ENCODE assay signal across 8 cellular contexts in the genomic region with DNA sequence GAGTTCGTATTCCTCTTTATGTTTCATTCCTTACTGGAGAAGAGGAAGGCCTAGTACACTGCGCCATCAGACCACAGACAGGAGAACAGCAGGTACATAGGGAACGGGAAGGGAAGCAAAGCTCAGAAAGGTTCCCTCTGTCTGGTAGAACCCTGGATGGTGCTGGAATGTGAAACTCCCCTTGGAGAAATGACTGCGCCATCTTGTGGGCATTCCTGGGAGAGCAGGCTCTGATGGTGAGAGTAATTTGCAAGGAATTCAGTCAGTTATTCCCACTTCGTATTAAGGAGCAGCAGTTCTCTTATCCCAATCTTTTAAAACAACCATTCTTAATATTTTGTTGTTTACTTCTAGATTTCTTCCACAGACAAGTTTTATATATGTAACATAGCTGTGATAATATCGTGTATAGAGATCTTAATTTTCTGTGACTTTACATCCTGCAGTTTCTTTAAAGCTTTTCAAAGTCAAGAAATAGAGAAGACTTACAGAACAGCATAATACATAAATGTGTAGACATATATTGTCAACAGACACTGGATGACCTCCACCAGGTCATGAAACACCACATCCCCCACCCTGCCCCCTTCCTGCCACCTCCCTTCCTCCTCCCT.
DNase-seq lines count a peak whose midpoint lies in the region; ATAC-seq and TF ChIP-seq lines count a peak whose summit lies in the region.

No MANE protein-coding gene starts in this region.

- no peak overlapping the region for H3K4me3 Mint-ChIP-seq in Caco-2 (ENCODE audit: unreplicated experiment)

- POLR2A ChIA-PET in Caco-2 (lab: Charles Lee) = interaction anchor here (0.5 kb wide), 1 partner anchor 172 kb away, joined by 10 read pairs; no protein-coding TSS in a partner anchor

- H3K27me3 ChIP-seq in Caco-2 (replicated peaks; ENCODE audit: control insufficient read depth, insufficient read depth, low read length) (no peaks in the 10 kb centered on the region), Peyer's patch (no peaks in the 10 kb centered on the region), transverse colon (peaks cover 13% of the 10 kb centered on the region)

- no peak overlapping the region for H3K27ac ChIP-seq in Peyer's patch
- no peak overlapping the region for H3K27ac ChIP-seq in transverse colon

- peaks cover 2% of the 10 kb centered on the region for H3K9me3 Mint-ChIP-seq in Caco-2 (ENCODE audit: unreplicated experiment)

- ATAC-seq in HG03520 (IDR thresholded peaks at IDR 0.05; ENCODE audit: unreplicated experiment) = no peak

- CTCF ChIA-PET in Caco-2 (lab: Charles Lee) = interaction anchor here (1.0 kb wide), 4 partner anchors 47 to 182 kb away, joined by 3 to 12 read pairs (median 3); no protein-coding TSS in a partner anchor

- H3K36me3 ChIP-seq in Caco-2 (ENCODE audit: control insufficient read depth, insufficient read depth, low read length) = no peaks in the 10 kb centered on the region
- no peaks in the 10 kb centered on the region for H3K36me3 ChIP-seq in Peyer's patch
- H3K36me3 ChIP-seq in transverse colon = no peaks in the 10 kb centered on the region

- TF ChIP-seq CTCF in Caco-2 (IDR thresholded peaks at IDR 0.05; ENCODE audit: insufficient read depth in 1 of 2, low read depth in 1 of 2, low read length in 1 of 2, severe bottlenecking in 1 of 2, unreplicated experiment in 1 of 2) = peak; percentile 82 to 88
- peak; percentile 27 to 74 (median 67) for TF ChIP-seq CTCF in Peyer's patch (IDR thresholded peaks at IDR 0.05)
- peak; percentile 91 for TF ChIP-seq CTCF in fibroblast of villous mesenchyme (IDR thresholded peaks at IDR 0.05; ENCODE audit: insufficient read depth, low read depth, low read length)
- TF ChIP-seq CTCF in transverse colon (IDR thresholded peaks at IDR 0.05) = peak; percentile 72 to 84 (median 76)

- H3K4me1 ChIP-seq in Caco-2 (no peaks in the 10 kb centered on the region), Peyer's patch (no peaks in the 10 kb centered on the region), transverse colon (no peaks in the 10 kb centered on the region)

- no peak for TF ChIP-seq EP300 in transverse colon (IDR thresholded peaks at IDR 0.05; ENCODE audit: low read depth)

- H3K27me3 Mint-ChIP-seq in Caco-2 (ENCODE audit: insufficient read depth, unreplicated experiment) = no peaks in the 10 kb centered on the region

- 0 out of 2 replicates have a peak, but pooled peaks cover under 1% of the 10 kb centered on the region for H3K9me3 ChIP-seq in Caco-2
- H3K9me3 ChIP-seq in Peyer's patch = no peaks in the 10 kb centered on the region
- H3K9me3 ChIP-seq in transverse colon = no peaks in the 10 kb centered on the region

- in situ Hi-C loops in transverse colon (cut with MboI; ENCODE audit: low pct_ligation_motif_present in 1 of 4, low pct_unique_long_range_greater_than_20kb in 1 of 4, low sequenced_read_pairs in 3 of 4) = no loop called here

- no TSS peak for BruUV-seq in Caco-2 (replicated peaks; lab: Mats Ljungman, UMichigan)

- TF ChIP-seq POLR2A in Peyer's patch (IDR thresholded peaks at IDR 0.05) = no peak
- TF ChIP-seq POLR2A in transverse colon (IDR thresholded peaks at IDR 0.05) = no peak

- H3K4me3 ChIP-seq in Caco-2 (ENCODE audit: low read depth, low read length) (no peak overlapping the region), Peyer's patch (no peak overlapping the region), fibroblast of villous mesenchyme (ENCODE audit: low read depth, low read length) (no peak overlapping the region), transverse colon (no peak overlapping the region)

- DNase-seq in Caco-2 (peak; percentile 71 to 82), HuH-7 (ENCODE audit: low spot score) (peak; percentile 93), Peyer's patch (peak; percentile 39 to 87 (median 75)), fibroblast of villous mesenchyme (ENCODE audit: low read depth) (peak; percentile 65), nucleus accumbens (lab: John Stamatoyannopoulos, UW) (peak in 49 of 56 donors; percentile 15 to 95 (median 70)), transverse colon (peak; percentile 72)
- peak; percentile 23 to 54 for DNase-seq in activated T-helper 1 cell treated with anti-CD3 and anti-CD28 coated beads, Interleukin-2, amount 50 U/mL, for 16 hours (ENCODE audit: low read depth in 1 of 2, low spot score in 1 of 2)

- H3K27ac Mint-ChIP-seq in Caco-2 (ENCODE audit: unreplicated experiment) = no peak overlapping the region

- WGBS in transverse colon (ENCODE audit: low coverage in 1 of 2), 2 donors = 16 to 29% methylated on average over 3 to 6 of the region's 6 CpGs

- intact Hi-C loops in Caco-2 (cut with micrococcal nuclease; ENCODE audit: unreplicated experiment) = no loop called here
- intact Hi-C loops in transverse colon (cut with DNase I; ENCODE audit: low total_unique reads) = loop anchor here (5.0 kb wide), 1 partner anchor 123 kb away; no protein-coding TSS in a partner anchor

- H3K36me3 Mint-ChIP-seq in Caco-2 (ENCODE audit: insufficient read depth, unreplicated experiment) = no peaks in the 10 kb centered on the region

- no peaks in the 10 kb centered on the region for H3K4me1 Mint-ChIP-seq in Caco-2 (ENCODE audit: low read depth, unreplicated experiment)

Comparison
In these comparisons a context has a peak if more than half of its experiments do, and no peak if none do; other contexts are left out.
1. DNase-seq: peak in every context shown above with its lines; median percentile 93 in HuH-7; 76 in Caco-2; 75 in Peyer's patch; 72 in transverse colon; 70 in nucleus accumbens; 65 in fibroblast of villous mesenchyme; 38 in activated T-helper 1 cell treated with anti-CD3 and anti-CD28 coated beads, Interleukin-2, amount 50 U/mL, for 16 hours.